1 cellular context compared by ENCODE assay signal in genomic region chr2:139055165-139055564, GRCh38.
TF ChIP-seq lines count a peak whose summit lies in the region.

No MANE protein-coding gene starts in this region.

TF ChIP-seq in H1, 55 proteins besides CTCF, POLR2A, EP300 and RAD21 (continued from another document):
- TF ChIP-seq SIRT6 (IDR thresholded peaks at IDR 0.05; ENCODE audit: low read length): no peak
- no peak for TF ChIP-seq GTF2F1 (IDR thresholded peaks at IDR 0.05; ENCODE audit: borderline replicate concordance, low read depth, low read length)
- TF ChIP-seq POU5F1 (IDR thresholded peaks at IDR 0.05; ENCODE audit: low read depth, low read length): no peak
- no peak for TF ChIP-seq JUN (IDR thresholded peaks at IDR 0.05; ENCODE audit: low read depth, low read length)
- no peak for TF ChIP-seq RXRA (IDR thresholded peaks at IDR 0.05; ENCODE audit: insufficient read depth, low read depth, low read length)
- TF ChIP-seq SIN3A (conservative IDR thresholded peaks at IDR 0.05 in 1 of 2, IDR thresholded peaks at IDR 0.05 in 1 of 2; ENCODE audit: low read depth in 1 of 2, low read length in 2 of 2): no peak
